Comparison of ENCODE assay signal across 25 cellular contexts in genomic region chr10:113625461-113626186, GRCh38. TPM values are rescaled to one million over a fixed set of nuclear protein-coding genes. Genes with fewer than 3 reads are reported as not detected.
A peak's percentile ranks its signal among the peaks of the same experiment; 100 is the strongest.
DNase-seq lines count a peak whose midpoint lies in the region; ATAC-seq and TF ChIP-seq lines count a peak whose summit lies in the region.
"Had no signal": no experiment of that assay in that cellular context is flagged by ENCODE, and none has a peak within 500 bp of the region (broad histone marks: within the 10 kb centered on the region; RNA-seq: fewer than 3 reads in every experiment).

No MANE protein-coding gene starts in this region.

- 76 to 82% methylated on average over 10 of the region's 10 CpGs for WGBS in heart right ventricle, 2 donors

- DNase-seq in heart right ventricle (no peak), Right ventricle myocardium inferior (ENCODE audit: missing footprints) (no peak), colonic mucosa (no peak), mucosa of descending colon (peak in 1 of 3 donors; percentile 40), activated gamma-delta T cell (lab: John Stamatoyannopoulos, UW) (no peak), NCI-H1048 (lab: John Stamatoyannopoulos, UW) (no peak)
- DNase-seq in activated CD4-positive, alpha-beta T cell treated with anti-CD3 and anti-CD28 coated beads, Interleukin-2, amount 50 U/mL, for 48 hours: no peak
- DNase-seq: AML-193; CD4-positive, alpha-beta T cell; Kasumi-1; NCI-H1105; NCI-H1436 treated with DMSO at 0.1 percent for 48 hours; NCI-H187 treated with DMSO at 0.1 percent for 48 hours; NCI-H524 treated with DMSO at 0.1 percent for 48 hours; NCI-H774; PC-3; SHP77 had no signal

- peak in 2 of 8 donors; percentile 21 to 46 for ATAC-seq in heart right ventricle
- no peak for ATAC-seq in Right ventricle myocardium inferior
- ATAC-seq in mucosa of descending colon: peak; percentile 80
- ATAC-seq: K562, PC-3 had no signal

- peaks cover 0 to 80% (median 4%) of the 10 kb centered on the region in 9 donors for H3K36me3 ChIP-seq in heart right ventricle
- no peaks in the 10 kb centered on the region for H3K36me3 ChIP-seq in colonic mucosa
- no peaks in the 10 kb centered on the region for H3K36me3 ChIP-seq in mucosa of descending colon (ENCODE audit: low read depth)
- H3K36me3 ChIP-seq in skeletal muscle tissue (ENCODE audit: control insufficient read depth in 3 of 3, insufficient read depth in 3 of 3, low read length in 3 of 3): peaks cover 63 to 67% (median 67%) of the 10 kb centered on the region in 3 donors
- H3K36me3 ChIP-seq: BLaER1 treated with 17β-estradiol and CSF1 and Interleukin-3, amounts not matched to agents 10 nM and 100 nM had no signal

- H3K4me1 ChIP-seq in heart right ventricle (peaks cover 0 to 75% (median 24%) of the 10 kb centered on the region in 9 donors), colonic mucosa (peaks cover 17% of the 10 kb centered on the region), mucosa of descending colon (ENCODE audit: low read depth) (peaks cover 32% of the 10 kb centered on the region), skeletal muscle tissue (ENCODE audit: control insufficient read depth in 3 of 3, insufficient read depth in 3 of 3, low read length in 3 of 3) (peaks cover 61 to 87% (median 86%) of the 10 kb centered on the region in 3 donors)
- H3K4me1 ChIP-seq: BLaER1 treated with 17β-estradiol and CSF1 and Interleukin-3, amounts not matched to agents 10 nM and 100 nM had no signal

- H3K27ac ChIP-seq in heart right ventricle (peak overlapping the region in 9 of 10 donors; percentile 54 to 93 (median 83)), colonic mucosa (peak overlapping the region; percentile 44), skeletal muscle tissue (ENCODE audit: low read depth, low read length) (peak overlapping the region; percentile 82)
- H3K27ac ChIP-seq: BLaER1 treated with 17β-estradiol and CSF1 and Interleukin-3, amounts not matched to agents 10 nM and 100 nM had no signal

- no peaks in the 10 kb centered on the region for H3K9me3 ChIP-seq in heart right ventricle
- no peaks in the 10 kb centered on the region for H3K9me3 ChIP-seq in colonic mucosa
- H3K9me3 ChIP-seq in mucosa of descending colon: no peaks in the 10 kb centered on the region
- H3K9me3 ChIP-seq in skeletal muscle tissue (ENCODE audit: control insufficient read depth in 3 of 3, low read length in 3 of 3): no peaks in the 10 kb centered on the region
- H3K9me3 ChIP-seq: BLaER1 treated with 17β-estradiol and CSF1 and Interleukin-3, amounts not matched to agents 10 nM and 100 nM had no signal

- TF ChIP-seq CTCF in heart right ventricle (IDR thresholded peaks at IDR 0.05): no peak
- TF ChIP-seq CTCF in colonic mucosa (IDR thresholded peaks at IDR 0.05): no peak
- no peak for TF ChIP-seq CTCF in mucosa of descending colon (IDR thresholded peaks at IDR 0.05)

- H3K4me3 ChIP-seq in heart right ventricle (no peak overlapping the region), colonic mucosa (no peak overlapping the region), mucosa of descending colon (no peak overlapping the region), skeletal muscle tissue (ENCODE audit: low read length in 3 of 3) (peak overlapping the region in 1 of 3 donors; percentile 11)
- H3K4me3 ChIP-seq: BLaER1 treated with 17β-estradiol and CSF1 and Interleukin-3, amounts not matched to agents 10 nM and 100 nM; K562 had no signal

- intact Hi-C loops in heart right ventricle (cut with DNase I) (no loop called here), Right ventricle myocardium inferior (cut with DNase I) (no loop called here), colonic mucosa (cut with DNase I) (no loop called here), mucosa of descending colon (cut with DNase I, micrococcal nuclease) (no loop called here)

- H3K9ac ChIP-seq in colonic mucosa (ENCODE audit: low read depth in 2 of 2, low read length in 2 of 2) (no peak overlapping the region), skeletal muscle tissue (ENCODE audit: low read depth in 1 of 3, low read length in 3 of 3) (peak overlapping the region; percentile 17 to 63 (median 35))
- H3K9ac ChIP-seq: BLaER1 treated with 17β-estradiol and CSF1 and Interleukin-3, amounts not matched to agents 10 nM and 100 nM had no signal

- H3K27me3 ChIP-seq in heart right ventricle (peaks cover 0 to 9% (median 0%) of the 10 kb centered on the region in 7 donors), colonic mucosa (no peaks in the 10 kb centered on the region), skeletal muscle tissue (ENCODE audit: control insufficient read depth in 3 of 3, insufficient read depth in 3 of 3, low read length in 3 of 3) (no peaks in the 10 kb centered on the region)
- H3K27me3 ChIP-seq: BLaER1 treated with 17β-estradiol and CSF1 and Interleukin-3, amounts not matched to agents 10 nM and 100 nM had no signal

RNA-seq across cellular contexts. Expression of gene NRAP, which starts 38.2 kb away (rescaled TPM):
- total RNA-seq in heart right ventricle: 1,000 to 10,000 TPM in 6 of 10 donors, 100 to 1,000 TPM in 4; 633 to 1,999 (median 1,413) TPM
- polyA plus RNA-seq in heart right ventricle: 100 to 1,000 TPM; 168 to 226 TPM
- 1,026 TPM for total RNA-seq in Right ventricle myocardium inferior
- total RNA-seq in colonic mucosa: 1 to 10 TPM; 1.1 to 1.3 TPM
- total RNA-seq in mucosa of descending colon: 1 to 10 TPM in 1 of 3 donors, under 1 TPM in 2; 0.16 to 1.6 (median 0.80) TPM
- 27.1 TPM for total RNA-seq in skeletal muscle tissue
- total RNA-seq: A172; CD4-positive, alpha-beta T cell; HT1080; K562; M059J; PC-3; RPMI7951 had no signal
- polyA plus RNA-seq: AG04450, K562 had no signal

RNA-seq across cellular contexts. Expression of gene CASP7, which starts 54.1 kb away (rescaled TPM):
- total RNA-seq in heart right ventricle (10 to 100 TPM in 4 of 10 donors, 1 to 10 TPM in 6; 5.7 to 22.3 (median 7.8) TPM), Right ventricle myocardium inferior (13.8 TPM), colonic mucosa (100 to 1,000 TPM in 1 of 2 donors, 10 to 100 TPM in 1; 76.9 to 139 TPM), mucosa of descending colon (100 to 1,000 TPM; 113 to 200 (median 186) TPM), skeletal muscle tissue (13.6 TPM)
- polyA plus RNA-seq in heart right ventricle: 10 to 100 TPM in 1 of 2 donors, 1 to 10 TPM in 1; 5.6 to 12.2 TPM

Comparison
In these comparisons a context has a peak if more than half of its experiments do, and no peak if none do; other contexts are left out.
1. H3K9ac ChIP-seq: peak in skeletal muscle tissue (3 of 3); none in colonic mucosa (0 of 2).
2. RNA of gene NRAP, which starts 38.2 kb away (total RNA-seq): 633 to 1,999 TPM in heart right ventricle and 1,026 TPM in Right ventricle myocardium inferior (single experiment); 27.1 TPM in skeletal muscle tissue (single experiment), 1.1 to 1.3 TPM in colonic mucosa and 0.16 to 1.6 TPM in mucosa of descending colon; every median in the first group is over 10 times any median in the second.
3. Peak in every context shown above with its lines, with median percentiles within 50 percentile points of each other: H3K27ac ChIP-seq.